In genomic region chrX:119398974-119399771, GRCh38 we compare ENCODE assay signal across 8 cellular contexts. TPM values are rescaled to one million over a fixed set of nuclear protein-coding genes. Genes with fewer than 3 reads are reported as not detected.
A peak's percentile ranks its signal among the peaks of the same experiment; 100 is the strongest.
DNase-seq lines count a peak whose midpoint lies in the region; ATAC-seq lines count a peak whose summit lies in the region.

TSS of gene SLC25A43 (plus strand) at chrX:119399336. CDS start at chrX:119399404, 68 bp downstream.

- H3K9me3 ChIP-seq in HUES6 (ENCODE audit: control insufficient read depth, insufficient read depth, low read depth, low read length) (no peaks in the 10 kb centered on the region; the same call in 1 of the 2 replicates), ectodermal cell (ENCODE audit: control insufficient read depth, low read length) (no peaks in the 10 kb centered on the region)

- DNase-seq in ELF-1 (ENCODE audit: low read depth, low spot score) (peak; percentile 45), memory B cell (ENCODE audit: low spot score in 2 of 2) (peak; percentile 4 to 26), DMS114 treated with DMSO at 0.1 percent for 48 hours (lab: John Stamatoyannopoulos, UW; ENCODE audit: unreplicated experiment) (no peak)
- peak; percentile 80 for DNase-seq in activated CD4-positive, alpha-beta T cell treated with anti-CD3 and anti-CD28 coated beads, Interleukin-2, amount 10 ng/mL, durations not matched to agents 24 days and 14 days
- DNase-seq in stimulated activated naive CD4-positive, alpha-beta T cell treated with Interleukin-2 at 50 U/mL for 16 hours (lab: John Stamatoyannopoulos, UW) = peak; percentile 12

- WGBS in ectodermal cell, 2 experiments = 1% methylated on average over 76 to 77 of the region's 77 CpGs

- peaks cover 2% of the 10 kb centered on the region for H3K27me3 Mint-ChIP-seq in activated CD4-positive, alpha-beta T cell treated with anti-CD3 and anti-CD28 coated beads, Interleukin-2, amount 10 ng/mL, durations not matched to agents 24 days and 14 days
- no peaks in the 10 kb centered on the region for H3K27me3 Mint-ChIP-seq in memory B cell

- H3K4me3 ChIP-seq in HUES6 (ENCODE audit: low read depth, low read length) (peak within 1 kb of the TSS; percentile 78), ectodermal cell (ENCODE audit: insufficient read depth, low read depth, low read length) (peak within 1 kb of the TSS; percentile 41)

- ATAC-seq in GM21515 (IDR thresholded peaks at IDR 0.05; ENCODE audit: unreplicated experiment) = peak; percentile 95
- peak; percentile 81 for ATAC-seq in memory B cell (ENCODE audit: low read depth)

- intact Hi-C loops in activated CD4-positive, alpha-beta T cell treated with anti-CD3 and anti-CD28 coated beads, Interleukin-2, amount 10 ng/mL, durations not matched to agents 24 days and 14 days (cut with micrococcal nuclease) = loop anchor here (5.0 to 10.0 kb wide), 2 partner anchors 68 to 154 kb away; partner anchors contain the start of gene SLC25A5

- H3K27ac ChIP-seq in HUES6 (ENCODE audit: low read depth, low read length) (no peak within 1 kb of the TSS), ectodermal cell (ENCODE audit: insufficient read depth, low read depth, low read length, poor library complexity, severe bottlenecking) (no peak within 1 kb of the TSS)

- peak within 1 kb of the TSS; percentile 90 for H3K27ac Mint-ChIP-seq in activated CD4-positive, alpha-beta T cell treated with anti-CD3 and anti-CD28 coated beads, Interleukin-2, amount 10 ng/mL, durations not matched to agents 24 days and 14 days
- H3K27ac Mint-ChIP-seq in memory B cell = peak within 1 kb of the TSS; percentile 95

- H3K4me1 ChIP-seq in HUES6 (ENCODE audit: control insufficient read depth, insufficient read depth, low read length) (peaks cover 4% of the 10 kb centered on the region; the same call in 1 of the 2 replicates), ectodermal cell (ENCODE audit: control insufficient read depth, insufficient read depth, low read length) (no peaks in the 10 kb centered on the region)

- peaks cover 14% of the 10 kb centered on the region for H3K4me1 Mint-ChIP-seq in activated CD4-positive, alpha-beta T cell treated with anti-CD3 and anti-CD28 coated beads, Interleukin-2, amount 10 ng/mL, durations not matched to agents 24 days and 14 days
- peaks cover 20% of the 10 kb centered on the region for H3K4me1 Mint-ChIP-seq in memory B cell

- H3K9ac ChIP-seq in HUES6 (ENCODE audit: low read length) = peak within 1 kb of the TSS; percentile 79

- peaks cover 14% of the 10 kb centered on the region for H3K27me3 ChIP-seq in HUES6 (ENCODE audit: control insufficient read depth, insufficient read depth, low read length)
- peaks cover 5% of the 10 kb centered on the region for H3K27me3 ChIP-seq in ectodermal cell (ENCODE audit: control insufficient read depth, insufficient read depth, low read length, poor library complexity, severe bottlenecking)

- H3K36me3 Mint-ChIP-seq in activated CD4-positive, alpha-beta T cell treated with anti-CD3 and anti-CD28 coated beads, Interleukin-2, amount 10 ng/mL, durations not matched to agents 24 days and 14 days (ENCODE audit: low read depth) = no peaks in the 10 kb centered on the region
- H3K36me3 Mint-ChIP-seq in memory B cell = no peaks in the 10 kb centered on the region

- H3K4me3 Mint-ChIP-seq in activated CD4-positive, alpha-beta T cell treated with anti-CD3 and anti-CD28 coated beads, Interleukin-2, amount 10 ng/mL, durations not matched to agents 24 days and 14 days = peak within 1 kb of the TSS; percentile 92
- peak within 1 kb of the TSS; percentile 99 for H3K4me3 Mint-ChIP-seq in memory B cell

- H3K36me3 ChIP-seq in HUES6 (ENCODE audit: control insufficient read depth, insufficient read depth, low read length) (no peaks in the 10 kb centered on the region), ectodermal cell (ENCODE audit: control insufficient read depth, insufficient read depth, low read length) (no peaks in the 10 kb centered on the region)

- H3K9me3 Mint-ChIP-seq in activated CD4-positive, alpha-beta T cell treated with anti-CD3 and anti-CD28 coated beads, Interleukin-2, amount 10 ng/mL, durations not matched to agents 24 days and 14 days = no peaks in the 10 kb centered on the region
- no peaks in the 10 kb centered on the region for H3K9me3 Mint-ChIP-seq in memory B cell

RNA-seq across cellular contexts. Expression of gene SLC25A43, which starts in this region (rescaled TPM):
- 10.6 and 10.7 TPM in 2 replicates for total RNA-seq in activated CD4-positive, alpha-beta T cell treated with anti-CD3 and anti-CD28 coated beads, Interleukin-2, amount 10 ng/mL, durations not matched to agents 24 days and 14 days
- polyA plus RNA-seq in ectodermal cell (2013, experiment 1 of 4) = 3.7 TPM
- 3.9 TPM for polyA plus RNA-seq in ectodermal cell (2013, experiment 2 of 4)
- 3.8 TPM for polyA plus RNA-seq in ectodermal cell (2013, experiment 3 of 4)
- polyA plus RNA-seq in ectodermal cell (2013, experiment 4 of 4) = 3.5 TPM
